Comparison of ENCODE assay signal across 1 cellular context in the genomic region with DNA sequence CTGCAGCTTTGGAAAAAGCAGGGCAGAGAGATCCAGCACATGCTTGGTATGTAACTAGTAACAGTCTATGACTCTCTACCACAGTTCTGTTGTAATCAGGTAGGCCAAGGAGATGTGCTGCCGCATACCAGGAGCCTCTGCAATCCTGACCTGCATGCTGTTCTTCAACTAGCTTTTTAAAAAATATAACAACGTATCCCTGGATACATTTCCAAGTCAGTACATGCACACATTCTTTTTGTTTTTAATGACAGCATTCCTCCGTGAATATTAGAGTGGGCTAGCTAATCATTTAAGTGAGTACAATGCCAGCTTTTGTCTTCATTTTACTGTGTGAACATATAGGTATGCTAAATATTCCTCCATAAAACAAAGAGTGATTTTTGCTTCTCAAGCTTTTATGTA.
TF ChIP-seq lines count a peak whose summit lies in the region.

No MANE protein-coding gene starts in this region.

TF ChIP-seq in GM23338, 12 proteins besides CTCF, POLR2A, EP300 and RAD21 (continued from another document):
- TF ChIP-seq, protein P1, sequence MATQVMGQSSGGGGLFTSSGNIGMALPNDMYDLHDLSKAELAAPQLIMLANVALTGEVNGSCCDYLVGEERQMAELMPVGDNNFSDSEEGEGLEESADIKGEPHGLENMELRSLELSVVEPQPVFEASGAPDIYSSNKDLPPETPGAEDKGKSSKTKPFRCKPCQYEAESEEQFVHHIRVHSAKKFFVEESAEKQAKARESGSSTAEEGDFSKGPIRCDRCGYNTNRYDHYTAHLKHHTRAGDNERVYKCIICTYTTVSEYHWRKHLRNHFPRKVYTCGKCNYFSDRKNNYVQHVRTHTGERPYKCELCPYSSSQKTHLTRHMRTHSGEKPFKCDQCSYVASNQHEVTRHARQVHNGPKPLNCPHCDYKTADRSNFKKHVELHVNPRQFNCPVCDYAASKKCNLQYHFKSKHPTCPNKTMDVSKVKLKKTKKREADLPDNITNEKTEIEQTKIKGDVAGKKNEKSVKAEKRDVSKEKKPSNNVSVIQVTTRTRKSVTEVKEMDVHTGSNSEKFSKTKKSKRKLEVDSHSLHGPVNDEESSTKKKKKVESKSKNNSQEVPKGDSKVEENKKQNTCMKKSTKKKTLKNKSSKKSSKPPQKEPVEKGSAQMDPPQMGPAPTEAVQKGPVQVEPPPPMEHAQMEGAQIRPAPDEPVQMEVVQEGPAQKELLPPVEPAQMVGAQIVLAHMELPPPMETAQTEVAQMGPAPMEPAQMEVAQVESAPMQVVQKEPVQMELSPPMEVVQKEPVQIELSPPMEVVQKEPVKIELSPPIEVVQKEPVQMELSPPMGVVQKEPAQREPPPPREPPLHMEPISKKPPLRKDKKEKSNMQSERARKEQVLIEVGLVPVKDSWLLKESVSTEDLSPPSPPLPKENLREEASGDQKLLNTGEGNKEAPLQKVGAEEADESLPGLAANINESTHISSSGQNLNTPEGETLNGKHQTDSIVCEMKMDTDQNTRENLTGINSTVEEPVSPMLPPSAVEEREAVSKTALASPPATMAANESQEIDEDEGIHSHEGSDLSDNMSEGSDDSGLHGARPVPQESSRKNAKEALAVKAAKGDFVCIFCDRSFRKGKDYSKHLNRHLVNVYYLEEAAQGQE (IDR thresholded peaks at IDR 0.05; ENCODE audit: unreplicated experiment), result no peak
- TF ChIP-seq JUNB (IDR thresholded peaks at IDR 0.05; ENCODE audit: unreplicated experiment), result no peak
